In the genomic region with DNA sequence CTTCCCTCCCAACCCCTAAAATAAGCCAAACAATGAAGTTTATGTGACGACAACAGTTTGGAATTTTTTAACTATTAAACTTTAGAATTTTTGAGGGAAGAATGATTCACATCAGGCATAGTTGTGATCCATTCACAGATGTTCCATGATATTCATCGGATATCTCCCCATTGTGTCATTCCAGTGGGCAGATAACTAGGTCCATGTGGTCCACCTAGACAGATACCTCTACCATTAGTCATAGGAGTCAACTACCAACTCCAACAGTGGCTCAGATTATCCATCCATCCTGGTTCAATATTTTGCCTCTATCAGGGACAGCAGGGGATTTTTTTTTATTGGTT, we compare ENCODE assay signal across 13 cellular contexts.
DNase-seq lines count a peak whose midpoint lies in the region; ATAC-seq, FAIRE-seq and TF ChIP-seq lines count a peak whose summit lies in the region.
"Had no signal": no experiment of that assay in that cellular context is flagged by ENCODE, and none has a peak within 500 bp of the region (broad histone marks: within the 10 kb centered on the region; RNA-seq: fewer than 3 reads in every experiment).

No MANE protein-coding gene starts in this region.

- peak; percentile 73 for FAIRE-seq in urothelium cell line (lab: Jason Lieb, UNC)

- H3K4me3 ChIP-seq in fibroblast of pulmonary artery (replicated peaks; ENCODE audit: low read depth, low read length): no peak overlapping the region
- H3K4me3 ChIP-seq: left lung, testis had no signal

- H3K27me3 Mint-ChIP-seq in HFFc6 (ENCODE audit: insufficient read depth): no peaks in the 10 kb centered on the region
- H3K27me3 Mint-ChIP-seq: activated naive CD8-positive, alpha-beta T cell treated with anti-CD3 and anti-CD28 coated beads, Interleukin-2, amount 10 ng/mL, durations not matched to agents 7 days and 5 days; progenitor cell of endocrine pancreas had no signal

- H3K27ac Mint-ChIP-seq in HFFc6: peak overlapping the region; percentile 94
- H3K27ac Mint-ChIP-seq: activated CD4-positive, alpha-beta memory T cell treated with anti-CD3 and anti-CD28 coated beads, Interleukin-2, amount 10 ng/mL, durations not matched to agents 7 days and 5 days; activated naive CD8-positive, alpha-beta T cell treated with anti-CD3 and anti-CD28 coated beads, Interleukin-2, amount 10 ng/mL, durations not matched to agents 7 days and 5 days; T-cell had no signal

- DNase-seq in HFFc6: peak; percentile 98
- DNase-seq in SW480 (ENCODE audit: low spot score): peak; percentile 73
- DNase-seq in fibroblast of pulmonary artery (ENCODE audit: low read depth): peak; percentile 96
- peak; percentile 84 for DNase-seq in urothelium cell line (ENCODE audit: low spot score)
- DNase-seq in Kasumi-1 (lab: John Stamatoyannopoulos, UW): no peak
- DNase-seq in NOMO-1 treated with dmso at 0.1 percent for 144 hours (lab: John Stamatoyannopoulos, UW; ENCODE audit: unreplicated experiment): no peak
- DNase-seq: activated CD4-positive, alpha-beta memory T cell treated with anti-CD3 and anti-CD28 coated beads, Interleukin-2, amount 10 ng/mL, durations not matched to agents 7 days and 5 days; activated naive CD8-positive, alpha-beta T cell treated with anti-CD3 and anti-CD28 coated beads, Interleukin-2, amount 10 ng/mL, durations not matched to agents 7 days and 5 days; left lung; T-cell; testis had no signal

- TF ChIP-seq CTCF in HFFc6 (IDR thresholded peaks at IDR 0.05): no peak
- TF ChIP-seq CTCF in fibroblast of pulmonary artery (IDR thresholded peaks at IDR 0.05; ENCODE audit: low read length, missing control alignments): no peak

- no peaks in the 10 kb centered on the region for H3K9me3 Mint-ChIP-seq in HFFc6
- H3K9me3 Mint-ChIP-seq: activated CD4-positive, alpha-beta memory T cell treated with anti-CD3 and anti-CD28 coated beads, Interleukin-2, amount 10 ng/mL, durations not matched to agents 7 days and 5 days; activated naive CD8-positive, alpha-beta T cell treated with anti-CD3 and anti-CD28 coated beads, Interleukin-2, amount 10 ng/mL, durations not matched to agents 7 days and 5 days; T-cell had no signal

- no peak for ATAC-seq in HG02759 (IDR thresholded peaks at IDR 0.05; ENCODE audit: unreplicated experiment)
- ATAC-seq: left lung, T-cell had no signal

- H3K36me3 Mint-ChIP-seq in HFFc6 (ENCODE audit: low read depth): peaks cover 44% of the 10 kb centered on the region
- H3K36me3 Mint-ChIP-seq: activated naive CD8-positive, alpha-beta T cell treated with anti-CD3 and anti-CD28 coated beads, Interleukin-2, amount 10 ng/mL, durations not matched to agents 7 days and 5 days; T-cell had no signal

- peaks cover 91% of the 10 kb centered on the region for H3K4me1 Mint-ChIP-seq in HFFc6 (ENCODE audit: low read depth)
- H3K4me1 Mint-ChIP-seq: activated CD4-positive, alpha-beta memory T cell treated with anti-CD3 and anti-CD28 coated beads, Interleukin-2, amount 10 ng/mL, durations not matched to agents 7 days and 5 days; T-cell had no signal

- H3K4me3 Mint-ChIP-seq in HFFc6: peak overlapping the region; percentile 47
- H3K4me3 Mint-ChIP-seq: activated CD4-positive, alpha-beta memory T cell treated with anti-CD3 and anti-CD28 coated beads, Interleukin-2, amount 10 ng/mL, durations not matched to agents 7 days and 5 days; activated naive CD8-positive, alpha-beta T cell treated with anti-CD3 and anti-CD28 coated beads, Interleukin-2, amount 10 ng/mL, durations not matched to agents 7 days and 5 days; T-cell had no signal

Comparison
In these comparisons a context has a peak if more than half of its experiments do, and no peak if none do; other contexts are left out.
1. DNase-seq: peak in HFFc6 (single experiment), SW480 (single experiment), fibroblast of pulmonary artery (single experiment) and urothelium cell line (single experiment); none in Kasumi-1 (0 of 2) and NOMO-1 treated with dmso at 0.1 percent for 144 hours (single experiment).